Comparison of ENCODE assay signal across 20 cellular contexts in genomic region chr3:22858486-22858885, GRCh38.
"Had no signal": no experiment of that assay in that cellular context is flagged by ENCODE, and none has a peak within 500 bp of the region (broad histone marks: within the 10 kb centered on the region; RNA-seq: fewer than 3 reads in every experiment).

No MANE protein-coding gene starts in this region.

- H3K4me3 ChIP-seq: left lung, lower lobe of right lung, ovary, prostate gland, sigmoid colon, spleen, suprapubic skin, tibial nerve, uterus had no signal

- DNase-seq: hippocampal formation; kidney; left colon; left lung; lower lobe of right lung; mammary epithelial cell; naive thymus-derived CD4-positive, alpha-beta T cell; posterior cingulate gyrus; retina; right cardiac atrium; sigmoid colon; small intestine; spleen; stimulated activated CD4-positive, alpha-beta T cell treated with anti-CD3 and anti-CD28 coated beads, Interleukin-4, amount 100 ng/mL, for 24 hours; stimulated activated naive CD4-positive, alpha-beta T cell; uterus had no signal

- H3K9me3 ChIP-seq: lower lobe of right lung, ovary, prostate gland, sigmoid colon, suprapubic skin, tibial nerve, uterus had no signal

- H3K36me3 ChIP-seq: left lung, lower lobe of right lung, ovary, prostate gland, sigmoid colon, spleen, suprapubic skin, tibial nerve, uterus had no signal

- H3K27ac ChIP-seq: left lung, lower lobe of right lung, prostate gland, sigmoid colon, spleen, suprapubic skin, tibial nerve, uterus had no signal

- H3K4me1 ChIP-seq: left lung, lower lobe of right lung, prostate gland, sigmoid colon, spleen, suprapubic skin, tibial nerve, uterus had no signal

- H3K27me3 ChIP-seq: left lung, ovary, sigmoid colon, spleen, suprapubic skin, tibial nerve, uterus had no signal
